8 cellular contexts compared by ENCODE assay signal in the genomic region with DNA sequence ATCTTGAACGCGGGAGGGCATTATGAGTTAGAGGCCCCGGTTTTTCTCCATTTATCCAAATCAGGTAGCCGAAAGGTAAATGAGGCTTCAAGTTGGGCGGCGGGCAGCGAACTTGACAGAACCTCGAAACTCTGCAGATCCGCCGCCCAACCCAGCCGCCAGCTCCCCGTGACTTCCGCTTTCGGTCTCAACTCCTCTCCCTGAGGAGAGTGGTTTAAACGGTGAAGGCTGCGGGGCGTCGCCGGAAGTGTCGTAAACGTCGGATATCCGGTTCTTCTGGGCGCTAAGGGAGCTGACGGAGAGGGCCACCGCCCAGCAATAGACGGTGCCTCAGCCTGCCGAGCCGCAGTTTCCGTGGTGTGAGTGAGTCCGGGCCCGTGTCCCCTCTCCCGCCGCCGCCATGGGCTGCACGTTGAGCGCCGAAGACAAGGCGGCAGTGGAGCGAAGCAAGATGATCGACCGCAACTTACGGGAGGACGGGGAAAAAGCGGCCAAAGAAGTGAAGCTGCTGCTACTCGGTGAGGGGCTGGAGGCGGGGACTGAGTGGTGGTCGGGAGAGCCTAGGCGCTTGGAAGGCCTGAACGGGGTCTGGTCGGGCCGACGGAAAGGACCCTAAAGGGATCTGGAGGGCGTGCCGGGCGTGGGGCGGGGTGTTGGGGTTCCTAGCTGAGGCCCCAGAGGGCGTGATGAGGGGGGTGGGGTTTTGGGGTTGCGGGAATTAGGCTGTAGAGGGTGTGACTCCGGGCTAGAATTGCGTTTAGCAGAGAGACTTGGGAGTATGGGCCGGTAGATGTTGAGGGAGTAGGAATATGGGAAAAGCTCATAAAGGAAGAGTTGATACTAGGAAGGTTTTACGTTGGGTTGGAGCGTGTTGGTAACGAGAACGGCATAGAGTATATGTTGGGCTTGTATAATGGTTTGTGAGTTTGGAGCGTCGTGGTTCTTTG. TPM values are rescaled to one million over a fixed set of nuclear protein-coding genes. Genes with fewer than 3 reads are reported as not detected.
DNase-seq lines count a peak whose midpoint lies in the region; ATAC-seq, FAIRE-seq and TF ChIP-seq lines count a peak whose summit lies in the region.

A gene (plus strand): TSS at position 295 of the 947 bp plus-strand sequence. CDS start 106 bp downstream, at position 401.

- TF ChIP-seq RAD21 in H1 (IDR thresholded peaks at IDR 0.05 in 1 of 2, conservative IDR thresholded peaks at IDR 0.05 in 1 of 2; ENCODE audit: low read depth in 2 of 2, low read length in 2 of 2) = peak in 1 of 2 experiments; percentile 4; a peak in 1 of 4 replicates

- FAIRE-seq in HTR-8/SVneo (lab: Jason Lieb, UNC) (no peak), H1 (lab: Jason Lieb, UNC) (no peak)

- H3K9me3 ChIP-seq in Caco-2 (no peaks in the 10 kb centered on the region), H1 (ENCODE audit: insufficient read depth in 2 of 2, low read depth in 1 of 2, low read length in 1 of 2) (no peaks in the 10 kb centered on the region)

- no peak within 1 kb of the TSS for H3K23ac ChIP-seq in H1 (ENCODE audit: insufficient read length)

- no peak for TF ChIP-seq EP300 in H1 (IDR thresholded peaks at IDR 0.05; ENCODE audit: borderline replicate concordance in 1 of 2, low read depth in 2 of 2, low read length in 2 of 2)

- WGBS in H1 (ENCODE audit: extremely low coverage in 1 of 2, insufficient coverage in 1 of 2, insufficient read length in 1 of 2, insufficient replicate concordance in 2 of 2, low coverage in 1 of 2, low lambda C conversion rate in 2 of 2, missing lambda C conversion rate in 1 of 2), 2 experiments = 2% methylated on average over 64 of the region's 68 CpGs; no CpG with 5 or more reads in 1 of the 2 experiments

- H3K4me3 Mint-ChIP-seq in Caco-2 (ENCODE audit: unreplicated experiment) = peak within 1 kb of the TSS; percentile 97
- peak within 1 kb of the TSS; percentile 95 for H3K4me3 Mint-ChIP-seq in activated CD8-positive, alpha-beta memory T cell treated with anti-CD3 and anti-CD28 coated beads, Interleukin-2, amount 10 ng/mL, durations not matched to agents 7 days and 5 days
- peak within 1 kb of the TSS; percentile 96 for H3K4me3 Mint-ChIP-seq in memory B cell

- no peak for TF ChIP-seq CTCF in Caco-2 (IDR thresholded peaks at IDR 0.05; ENCODE audit: insufficient read depth in 1 of 2, low read depth in 1 of 2, low read length in 1 of 2, severe bottlenecking in 1 of 2, unreplicated experiment in 1 of 2)
- TF ChIP-seq CTCF in H1 (IDR thresholded peaks at IDR 0.05; ENCODE audit: control extremely low read depth in 1 of 3, insufficient read depth in 1 of 3, low read depth in 1 of 3, low read length in 3 of 3) = peak in 1 of 3 experiments; percentile 1; a peak in 1 of 4 replicates

- intact Hi-C loops in Caco-2 (cut with micrococcal nuclease; ENCODE audit: unreplicated experiment) = loop anchor here (5.0 kb wide), 1 partner anchor 94 kb away; no protein-coding TSS in a partner anchor

- peaks cover 8% of the 10 kb centered on the region for H3K23me2 ChIP-seq in H1 (ENCODE audit: low read depth, low read length)

- H3K4me1 ChIP-seq in Caco-2 = peaks cover 12% of the 10 kb centered on the region
- H3K4me1 ChIP-seq in H1 (replicated peaks in 1 of 4; ENCODE audit: control insufficient read depth in 3 of 4, insufficient read depth in 4 of 4, low read length in 3 of 4) = peaks cover 0 to 8% (median under 1%) of the 10 kb centered on the region in 4 experiments; a peak in 5 of 7 replicates

- peak within 1 kb of the TSS; percentile 90 to 91 for H3K4me2 ChIP-seq in H1 (ENCODE audit: insufficient read depth in 1 of 2, low read depth in 2 of 2, low read length in 2 of 2)

- POLR2A ChIA-PET in Caco-2 (lab: Charles Lee) (interaction anchor here (0.6 to 1.5 kb wide), 14 partner anchors 14 to 266 kb away, joined by 3 to 14 read pairs (median 4); a partner anchor contains a TSS), H1 (lab: Charles Lee; ENCODE audit: partially characterized antibody) (interaction anchor here (0.8 to 3.0 kb wide), 28 partner anchors 9 to 436 kb away, joined by 3 to 18 read pairs (median 4); a partner anchor contains a TSS)

- peak within 1 kb of the TSS; percentile 70 for H4K91ac ChIP-seq in H1 (replicated peaks; ENCODE audit: insufficient read length, low read length)

- H3K9me3 Mint-ChIP-seq in Caco-2 (ENCODE audit: unreplicated experiment) = no peaks in the 10 kb centered on the region
- no peaks in the 10 kb centered on the region for H3K9me3 Mint-ChIP-seq in activated CD8-positive, alpha-beta memory T cell treated with anti-CD3 and anti-CD28 coated beads, Interleukin-2, amount 10 ng/mL, durations not matched to agents 7 days and 5 days (ENCODE audit: low read depth)
- H3K9me3 Mint-ChIP-seq in memory B cell = no peaks in the 10 kb centered on the region

- no TSS peak for BruUV-seq in Caco-2 (replicated peaks; lab: Mats Ljungman, UMichigan)

- DNase-seq in Caco-2 (peak; percentile 89 to 92), HTR-8/SVneo (ENCODE audit: insufficient read length, low spot score) (peak; percentile 90), NOMO-1 treated with DMSO at 0.1 percent for 48 hours (lab: John Stamatoyannopoulos, UW; ENCODE audit: unreplicated experiment) (peak; percentile 98), H1 (ENCODE audit: low read depth in 1 of 2, low spot score in 2 of 2) (peak; percentile 82 to 95), memory B cell (ENCODE audit: low spot score in 2 of 2) (peak; percentile 85 to 94)
- DNase-seq in activated CD8-positive, alpha-beta memory T cell treated with anti-CD3 and anti-CD28 coated beads, Interleukin-2, amount 10 ng/mL, durations not matched to agents 7 days and 5 days = peak; percentile 99
- DNase-seq in stimulated activated CD8-positive, alpha-beta memory T cell treated with anti-CD3 and anti-CD28 coated beads, Interleukin-12 subunit alpha, Interleukin-12 subunit beta, amount 100 ng/mL, for 1 hour (ENCODE audit: low read depth) = peak; percentile 94

- CTCF ChIA-PET in Caco-2 (lab: Charles Lee) (interaction anchor here (0.6 to 2.3 kb wide), 11 partner anchors 13 to 436 kb away, joined by 3 to 14 read pairs (median 4); a partner anchor contains a TSS), H1 (lab: Charles Lee; ENCODE audit: partially characterized antibody) (interaction anchor here (0.5 to 3.2 kb wide), 25 partner anchors 11 to 468 kb away, joined by 3 to 21 read pairs (median 4); a partner anchor contains a TSS)
- CTCF ChIA-PET in activated CD8-positive, alpha-beta memory T cell treated with anti-CD3 and anti-CD28 coated beads, Interleukin-2, amount 10 ng/mL, durations not matched to agents 7 days and 5 days (lab: Charles Lee) = interaction anchor here (0.7 to 3.5 kb wide), 33 partner anchors 10 to 1071 kb away, joined by 3 to 34 read pairs (median 5); a partner anchor contains a TSS

- peaks cover 7 to 55% of the 10 kb centered on the region in 2 experiments; a peak in 3 of 4 replicates for H3K79me2 ChIP-seq in H1 (ENCODE audit: control insufficient read depth in 1 of 2, insufficient read depth in 2 of 2, low read length in 2 of 2)

- TF ChIP-seq POLR2A in H1 (IDR thresholded peaks at IDR 0.05; ENCODE audit: control extremely low read depth in 1 of 2, low read depth in 2 of 2, low read length in 2 of 2) = peak; percentile 62 to 91

- no peak within 1 kb of the TSS; the same call in 1 of the 2 replicates for H2AK5ac ChIP-seq in H1 (ENCODE audit: low read depth, low read length)

- peak within 1 kb of the TSS; percentile 99 for H3K27ac Mint-ChIP-seq in Caco-2 (ENCODE audit: unreplicated experiment)
- peak within 1 kb of the TSS; percentile 98 for H3K27ac Mint-ChIP-seq in activated CD8-positive, alpha-beta memory T cell treated with anti-CD3 and anti-CD28 coated beads, Interleukin-2, amount 10 ng/mL, durations not matched to agents 7 days and 5 days
- H3K27ac Mint-ChIP-seq in memory B cell = peak within 1 kb of the TSS; percentile 97

- peak within 1 kb of the TSS; percentile 83 for H3K27ac ChIP-seq in H1 (ENCODE audit: low read depth, low read length)

- H3K56ac ChIP-seq in H1 (replicated peaks; ENCODE audit: insufficient read length, low read depth, low read length) = peak within 1 kb of the TSS; percentile 17

- peak within 1 kb of the TSS; percentile 69; the same call in 1 of the 2 replicates for H2BK12ac ChIP-seq in H1 (ENCODE audit: low read depth, low read length)

- H2BK15ac ChIP-seq in H1 (ENCODE audit: low read length) = no peak within 1 kb of the TSS

- ATAC-seq in GM21381 (IDR thresholded peaks at IDR 0.05; ENCODE audit: unreplicated experiment) (peak; percentile 87), memory B cell (ENCODE audit: low read depth) (peak; percentile 91)
- ATAC-seq in activated CD8-positive, alpha-beta memory T cell treated with anti-CD3 and anti-CD28 coated beads, Interleukin-2, amount 10 ng/mL, durations not matched to agents 7 days and 5 days = peak; percentile 94

- H3K36me3 Mint-ChIP-seq in Caco-2 (ENCODE audit: insufficient read depth, unreplicated experiment) (peaks cover 15% of the 10 kb centered on the region), memory B cell (peaks cover 1% of the 10 kb centered on the region)
- H3K36me3 Mint-ChIP-seq in activated CD8-positive, alpha-beta memory T cell treated with anti-CD3 and anti-CD28 coated beads, Interleukin-2, amount 10 ng/mL, durations not matched to agents 7 days and 5 days = peaks cover 10% of the 10 kb centered on the region

- no peak within 1 kb of the TSS for H2BK120ac ChIP-seq in H1 (replicated peaks; ENCODE audit: low read depth, low read length)

- peaks cover 2 to 4% of the 10 kb centered on the region in 2 experiments for H4K20me1 ChIP-seq in H1 (replicated peaks in 1 of 2; ENCODE audit: control insufficient read depth in 1 of 2, insufficient read depth in 2 of 2, low read length in 2 of 2)

- peaks cover 9% of the 10 kb centered on the region for H3K4me1 Mint-ChIP-seq in Caco-2 (ENCODE audit: low read depth, unreplicated experiment)
- H3K4me1 Mint-ChIP-seq in activated CD8-positive, alpha-beta memory T cell treated with anti-CD3 and anti-CD28 coated beads, Interleukin-2, amount 10 ng/mL, durations not matched to agents 7 days and 5 days = peaks cover 35% of the 10 kb centered on the region
- H3K4me1 Mint-ChIP-seq in memory B cell = peaks cover 29% of the 10 kb centered on the region

- H3K27me3 Mint-ChIP-seq in Caco-2 (ENCODE audit: insufficient read depth, unreplicated experiment) (peaks cover 3% of the 10 kb centered on the region), memory B cell (no peaks in the 10 kb centered on the region)
- H3K27me3 Mint-ChIP-seq in activated CD8-positive, alpha-beta memory T cell treated with anti-CD3 and anti-CD28 coated beads, Interleukin-2, amount 10 ng/mL, durations not matched to agents 7 days and 5 days = no peaks in the 10 kb centered on the region

- peak within 1 kb of the TSS; percentile 80 to 90 (median 82) for H3K9ac ChIP-seq in H1 (replicated peaks in 1 of 4; ENCODE audit: extremely low read depth in 1 of 4, low read depth in 3 of 4, low read length in 3 of 4)

- H3K27me3 ChIP-seq in Caco-2 (replicated peaks; ENCODE audit: control insufficient read depth, insufficient read depth, low read length) (no peaks in the 10 kb centered on the region), H1 (replicated peaks in 1 of 4; ENCODE audit: control insufficient read depth in 3 of 4, extremely low read depth in 1 of 4, insufficient read depth in 3 of 4, low read length in 3 of 4) (no peaks in the 10 kb centered on the region)

- H3K14ac ChIP-seq in H1 (ENCODE audit: insufficient read length) = no peak within 1 kb of the TSS

- no peaks in the 10 kb centered on the region for H3K79me1 ChIP-seq in H1 (ENCODE audit: low read depth, low read length)

- H4K5ac ChIP-seq in H1 (ENCODE audit: insufficient read length, low read depth, low read length) = peak within 1 kb of the TSS; percentile 86

- no peaks in the 10 kb centered on the region for H3K36me3 ChIP-seq in Caco-2 (ENCODE audit: control insufficient read depth, insufficient read depth, low read length)
- H3K36me3 ChIP-seq in H1 (ENCODE audit: control insufficient read depth in 2 of 4, insufficient read depth in 4 of 4, low read length in 3 of 4) = peaks cover 0 to 2% (median 0%) of the 10 kb centered on the region in 4 experiments; a peak in 1 of 8 replicates

- H4K8ac ChIP-seq in H1 (ENCODE audit: extremely low read depth, insufficient read depth, low read length) = peak within 1 kb of the TSS; percentile 93; the same call in 1 of the 2 replicates

- no peak within 1 kb of the TSS for H2AFZ ChIP-seq in H1 (ENCODE audit: low read length)

- no peak within 1 kb of the TSS for H2BK20ac ChIP-seq in H1 (ENCODE audit: low read length)

- peak within 1 kb of the TSS; percentile 85 for H2BK5ac ChIP-seq in H1 (ENCODE audit: low read depth, low read length)

- peak within 1 kb of the TSS; percentile 92 for H3K18ac ChIP-seq in H1 (ENCODE audit: extremely low read depth, low read length)

- H3K4ac ChIP-seq in H1 (replicated peaks; ENCODE audit: insufficient read length, low read depth, low read length) = no peak within 1 kb of the TSS

- peak within 1 kb of the TSS; percentile 94 for H3K4me3 ChIP-seq in Caco-2 (ENCODE audit: low read depth, low read length)
- H3K4me3 ChIP-seq in H1 (ENCODE audit: extremely low read depth in 1 of 4, insufficient read depth in 2 of 4, low read depth in 3 of 4, low read length in 4 of 4) = peak within 1 kb of the TSS; percentile 81 to 91 (median 90)

RNA-seq across cellular contexts. Expression of the gene that starts here (rescaled TPM):
- total RNA-seq in Caco-2 (2022) = 6.2 and 6.4 TPM in 2 replicates
- total RNA-seq in activated CD8-positive, alpha-beta memory T cell treated with anti-CD3 and anti-CD28 coated beads, Interleukin-2, amount 10 ng/mL, durations not matched to agents 7 days and 5 days = 1 to 10 TPM; 7.5 to 8.3 TPM
- total RNA-seq in H1 (2021; fragmentation: NEBNext Ultra II Directional; extraction: Animal tissue kit (Norgen Biotek cat#: 25700)) = 9.2 and 9.8 TPM in 2 replicates
- polyA plus RNA-seq in H1 (2011; rRNA removed) = 1.9 and 4.0 TPM in 2 replicates
- polyA plus RNA-seq in H1 (2011; cell fraction: cytosol; rRNA removed) = 4.7 TPM
- polyA plus RNA-seq in H1 (2011; cell fraction: nucleus; rRNA removed) = 1.2 TPM
- polyA plus RNA-seq in H1 (2012, experiment 1 of 2) = 4.7 to 6.9 TPM (median 5.3 TPM) in 4 replicates
- polyA plus RNA-seq in H1 (2012, experiment 2 of 2) = 0.58 TPM
- polyA plus RNA-seq in H1 (2013, experiment 1 of 2) = 3.9 TPM
- polyA plus RNA-seq in H1 (2013, experiment 2 of 2) = 4.1 TPM
- 6.3 and 7.4 TPM in 2 replicates for polyA minus RNA-seq in H1 (2011; rRNA and poly(A)+ RNA removed)
- 4.3 TPM for polyA minus RNA-seq in H1 (2011; cell fraction: cytosol; rRNA and poly(A)+ RNA removed)
- 8.0 TPM for polyA minus RNA-seq in H1 (2011; cell fraction: nucleus; rRNA and poly(A)+ RNA removed)

Comparison
In these comparisons a context has a peak if more than half of its experiments do, and no peak if none do; other contexts are left out.
1. Peak in every context shown above with its lines: DNase-seq, ATAC-seq, H3K4me3 ChIP-seq and H3K27ac ChIP-seq.